20 cellular contexts compared by ENCODE assay signal in genomic region chr18:80191907-80192652, GRCh38. TPM values are rescaled to one million over a fixed set of nuclear protein-coding genes. Genes with fewer than 3 reads are reported as not detected.
DNase-seq lines count a peak whose midpoint lies in the region; TF ChIP-seq lines count a peak whose summit lies in the region.
"Had no signal": no experiment of that assay in that cellular context is flagged by ENCODE, and none has a peak within 500 bp of the region (broad histone marks: within the 10 kb centered on the region; RNA-seq: fewer than 3 reads in every experiment).

No MANE protein-coding gene starts in this region.

- peaks cover 4% of the 10 kb centered on the region for H3K4me1 Mint-ChIP-seq in activated CD4-positive, alpha-beta T cell treated with anti-CD3 and anti-CD28 coated beads, Interleukin-2, amount 10 ng/mL, durations not matched to agents 24 days and 14 days
- H3K4me1 Mint-ChIP-seq: CD8-positive, alpha-beta memory T cell had no signal

- no peaks in the 10 kb centered on the region for H3K9me3 ChIP-seq in vagina
- H3K9me3 ChIP-seq: BE2C, SJSA1 had no signal

- H3K36me3 ChIP-seq in vagina: no peaks in the 10 kb centered on the region
- H3K36me3 ChIP-seq: BE2C, SJSA1 had no signal

- peak; percentile 28 for DNase-seq in activated CD8-positive, alpha-beta memory T cell treated with anti-CD3 and anti-CD28 coated beads for 24 hours
- no peak for DNase-seq in activated CD8-positive, alpha-beta memory T cell treated with anti-CD3 and anti-CD28 coated beads, Interleukin-2, amount 50 U/mL, for 4 hours
- DNase-seq in GM20000 (ENCODE audit: low spot score) (peak; percentile 54), islet precursor cell (peak; percentile 21), vagina (ENCODE audit: extremely low spot score in 2 of 2) (peak; percentile 12 to 65), GM19238 (ENCODE audit: insufficient read length, low spot score) (no peak), NCI-H187 treated with DMSO at 0.1 percent for 48 hours (lab: John Stamatoyannopoulos, UW) (no peak)
- no peak for DNase-seq in activated CD4-positive, alpha-beta T cell treated with anti-CD3 and anti-CD28 coated beads, Interleukin-2, amount 10 ng/mL, durations not matched to agents 24 days and 14 days
- DNase-seq: 8988T; BE2C; CD8-positive, alpha-beta memory T cell; GDM1; GOT3; KG1; NCI-H1048; NCI-H1436 treated with DMSO at 0.1 percent for 48 hours; NCI-H2081; NCI-H510A; NCI-H774 had no signal

- no peaks in the 10 kb centered on the region for H3K9me3 Mint-ChIP-seq in activated CD4-positive, alpha-beta T cell treated with anti-CD3 and anti-CD28 coated beads, Interleukin-2, amount 10 ng/mL, durations not matched to agents 24 days and 14 days
- H3K9me3 Mint-ChIP-seq: CD8-positive, alpha-beta memory T cell had no signal

- H3K36me3 Mint-ChIP-seq in activated CD4-positive, alpha-beta T cell treated with anti-CD3 and anti-CD28 coated beads, Interleukin-2, amount 10 ng/mL, durations not matched to agents 24 days and 14 days (ENCODE audit: low read depth): no peaks in the 10 kb centered on the region
- H3K36me3 Mint-ChIP-seq: CD8-positive, alpha-beta memory T cell had no signal

- no peak for TF ChIP-seq POLR2A in vagina (IDR thresholded peaks at IDR 0.05)

- H3K4me3 Mint-ChIP-seq in activated CD4-positive, alpha-beta T cell treated with anti-CD3 and anti-CD28 coated beads, Interleukin-2, amount 10 ng/mL, durations not matched to agents 24 days and 14 days: no peak overlapping the region
- H3K4me3 Mint-ChIP-seq: CD8-positive, alpha-beta memory T cell had no signal

- no peaks in the 10 kb centered on the region for H3K27me3 ChIP-seq in vagina
- H3K27me3 ChIP-seq: BE2C, SJSA1 had no signal

- intact Hi-C loops in vagina (cut with DNase I): no loop called here
- intact Hi-C loops in activated CD4-positive, alpha-beta T cell treated with anti-CD3 and anti-CD28 coated beads, Interleukin-2, amount 10 ng/mL, durations not matched to agents 24 days and 14 days (cut with micrococcal nuclease): no loop called here

- H3K27me3 Mint-ChIP-seq in activated CD4-positive, alpha-beta T cell treated with anti-CD3 and anti-CD28 coated beads, Interleukin-2, amount 10 ng/mL, durations not matched to agents 24 days and 14 days: peaks cover 14% of the 10 kb centered on the region

- H3K4me3 ChIP-seq in vagina: no peak overlapping the region
- H3K4me3 ChIP-seq: SJSA1 had no signal

- no peak overlapping the region for H3K27ac Mint-ChIP-seq in activated CD4-positive, alpha-beta T cell treated with anti-CD3 and anti-CD28 coated beads, Interleukin-2, amount 10 ng/mL, durations not matched to agents 24 days and 14 days
- H3K27ac Mint-ChIP-seq: CD8-positive, alpha-beta memory T cell had no signal

- no peak for TF ChIP-seq CTCF in GM20000 (IDR thresholded peaks at IDR 0.05; ENCODE audit: extremely low read depth, missing control alignments)
- no peak for TF ChIP-seq CTCF in vagina (IDR thresholded peaks at IDR 0.05)

- H3K4me1 ChIP-seq in vagina: peaks cover 15% of the 10 kb centered on the region
- H3K4me1 ChIP-seq: BE2C had no signal

- H3K27ac ChIP-seq in vagina: no peak overlapping the region
- H3K27ac ChIP-seq: SJSA1 had no signal

RNA-seq across cellular contexts. Expression of gene PARD6G, which starts 55.2 kb away (rescaled TPM):
- 32.7 TPM for total RNA-seq in vagina
- 0.40 and 0.47 TPM in 2 replicates for total RNA-seq in activated CD4-positive, alpha-beta T cell treated with anti-CD3 and anti-CD28 coated beads, Interleukin-2, amount 10 ng/mL, durations not matched to agents 24 days and 14 days

Comparison
In these comparisons a context has a peak if more than half of its experiments do, and no peak if none do; other contexts are left out.
1. DNase-seq: peak in activated CD8-positive, alpha-beta memory T cell treated with anti-CD3 and anti-CD28 coated beads for 24 hours (single experiment), GM20000 (single experiment), islet precursor cell (single experiment) and vagina (2 of 2); none in activated CD8-positive, alpha-beta memory T cell treated with anti-CD3 and anti-CD28 coated beads, Interleukin-2, amount 50 U/mL, for 4 hours (single experiment), activated CD4-positive, alpha-beta T cell treated with anti-CD3 and anti-CD28 coated beads, Interleukin-2, amount 10 ng/mL, durations not matched to agents 24 days and 14 days (single experiment), GM19238 (single experiment) and NCI-H187 treated with DMSO at 0.1 percent for 48 hours (single experiment).
2. RNA of gene PARD6G, which starts 55.2 kb away (total RNA-seq): 32.7 TPM in vagina (single experiment); 0.40 to 0.47 TPM in activated CD4-positive, alpha-beta T cell treated with anti-CD3 and anti-CD28 coated beads, Interleukin-2, amount 10 ng/mL, durations not matched to agents 24 days and 14 days; every median in the first group is over 10 times any median in the second.